7 cellular contexts compared by ENCODE assay signal in genomic region chr10:12443026-12443425, GRCh38.
"Had no signal": no experiment of that assay in that cellular context is flagged by ENCODE, and none has a peak within 500 bp of the region (broad histone marks: within the 10 kb centered on the region; RNA-seq: fewer than 3 reads in every experiment).

No MANE protein-coding gene starts in this region.

- H3K36me3 ChIP-seq: HAP-1 had no signal

- H3K9ac ChIP-seq: GM23248 had no signal

- DNase-seq: GM23248, GOT3, H7, IMR-90 had no signal

- H3K4me3 ChIP-seq: GM23248, HAP-1, K562 had no signal

- FAIRE-seq: HTR-8/SVneo had no signal

- H3K27ac ChIP-seq: GM23248 had no signal

- H3K9me3 ChIP-seq: HAP-1 had no signal
